18 cellular contexts compared by ENCODE assay signal in the genomic region with DNA sequence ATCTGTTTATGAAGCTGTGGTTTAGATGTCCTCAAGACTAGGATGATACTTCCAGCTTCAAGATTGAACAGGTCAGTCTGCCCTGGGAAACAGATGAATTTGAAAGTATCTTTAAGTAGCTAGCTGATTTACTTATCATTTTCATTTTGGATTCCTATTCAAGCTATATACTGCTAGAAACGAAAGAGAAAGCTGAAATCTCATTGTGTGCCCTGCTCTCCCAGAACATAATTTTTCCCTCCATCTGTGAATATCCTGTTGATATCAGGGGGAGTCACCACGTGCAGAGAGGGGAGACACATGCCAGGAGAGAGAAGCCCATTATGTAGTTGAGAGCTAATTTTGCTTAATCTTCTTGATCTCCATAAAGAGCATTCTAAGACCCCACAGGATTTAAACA.
"Had no signal": no experiment of that assay in that cellular context is flagged by ENCODE, and none has a peak within 500 bp of the region (broad histone marks: within the 10 kb centered on the region; RNA-seq: fewer than 3 reads in every experiment).

No MANE protein-coding gene starts in this region.

- DNase-seq: activated B cell treated with CpG ODN at 0.5 μM for 24 hours; activated CD4-positive, alpha-beta T cell treated with anti-CD3 and anti-CD28 coated beads, Interleukin-2, amount 10 ng/mL, durations not matched to agents 24 days and 14 days; activated naive CD4-positive, alpha-beta T cell; aorta; effector memory CD4-positive, alpha-beta T cell; heart right ventricle; left colon; lower lobe of right lung; naive B cell; posterior cingulate gyrus; retina; stimulated activated CD4-positive, alpha-beta T cell treated with anti-CD3 and anti-CD28 coated beads, Interleukin-15, amount 100 ng/mL, for 24 hours; stimulated activated CD4-positive, alpha-beta T cell treated with anti-CD3 and anti-CD28 coated beads, Interleukin-4, amount 100 ng/mL, for 1 hour; stimulated activated naive CD4-positive, alpha-beta T cell; substantia nigra; T-helper 17 cell; transverse colon had no signal

- H3K27ac ChIP-seq: gastroesophageal sphincter, heart right ventricle, lower lobe of right lung, transverse colon had no signal

- H3K4me1 ChIP-seq: gastroesophageal sphincter, heart right ventricle, lower lobe of right lung, transverse colon had no signal

- H3K27me3 ChIP-seq: gastroesophageal sphincter, heart right ventricle, transverse colon had no signal

- H3K9me3 ChIP-seq: gastroesophageal sphincter, heart right ventricle, lower lobe of right lung, transverse colon had no signal

- ATAC-seq: gastroesophageal sphincter, heart right ventricle, left colon, lower lobe of right lung, T-helper 17 cell had no signal

- H3K4me3 ChIP-seq: gastroesophageal sphincter, heart right ventricle, lower lobe of right lung, transverse colon had no signal

- H3K36me3 ChIP-seq: gastroesophageal sphincter, heart right ventricle, lower lobe of right lung, transverse colon had no signal
